8 cellular contexts compared by ENCODE assay signal in the genomic region with DNA sequence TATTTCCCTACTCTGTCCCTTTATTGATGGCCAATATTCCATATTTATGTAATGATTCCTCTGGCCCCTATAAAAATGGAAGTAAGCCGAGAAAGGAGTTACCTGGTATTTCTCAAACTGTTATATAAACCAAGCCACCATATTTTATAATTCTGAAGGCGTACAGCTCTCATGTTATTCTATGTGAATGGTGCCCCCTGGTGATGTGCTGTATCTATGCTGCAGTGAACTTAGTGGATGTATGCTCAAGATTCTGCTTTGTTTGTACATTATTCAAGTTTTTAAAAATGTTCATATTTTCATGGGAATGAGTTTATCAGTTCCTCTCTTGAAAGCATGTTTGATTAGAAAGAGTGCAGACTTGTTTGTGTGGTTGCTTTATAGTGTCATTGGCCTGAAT.
DNase-seq lines count a peak whose midpoint lies in the region; ATAC-seq and TF ChIP-seq lines count a peak whose summit lies in the region.
"Had no signal": no experiment of that assay in that cellular context is flagged by ENCODE, and none has a peak within 500 bp of the region (broad histone marks: within the 10 kb centered on the region; RNA-seq: fewer than 3 reads in every experiment).

No MANE protein-coding gene starts in this region.

- no peaks in the 10 kb centered on the region for H3K9me3 ChIP-seq in esophagus muscularis mucosa
- H3K9me3 ChIP-seq: neutrophil had no signal

- H3K4me3 ChIP-seq in esophagus muscularis mucosa: no peak overlapping the region

- peak in 2 of 3 experiments; percentile 17 to 36 for TF ChIP-seq CTCF in esophagus muscularis mucosa (IDR thresholded peaks at IDR 0.05)
- no peak for TF ChIP-seq CTCF in omental fat pad (IDR thresholded peaks at IDR 0.05)

- peak; percentile 22 for DNase-seq in H4 (ENCODE audit: low spot score)
- DNase-seq in NCI-H69 (lab: John Stamatoyannopoulos, UW): peak; percentile 67
- DNase-seq in esophagus muscularis mucosa (ENCODE audit: extremely low spot score): no peak
- DNase-seq in omental fat pad (ENCODE audit: low spot score): peak; percentile 30
- DNase-seq in stimulated activated CD4-positive, alpha-beta T cell treated with anti-CD3 and anti-CD28 coated beads, Interleukin-1b, Interleukin-23, amount 100 ng/mL, for 48 hours: no peak
- DNase-seq in HuH-7.5 (ENCODE audit: low spot score): no peak

- intact Hi-C loops in esophagus muscularis mucosa (cut with DNase I): no loop called here

- peak; percentile 56 for ATAC-seq in omental fat pad (ENCODE audit: low FRiP score)
- ATAC-seq in HG03159 (IDR thresholded peaks at IDR 0.05; ENCODE audit: unreplicated experiment): no peak

- H3K27me3 ChIP-seq in esophagus muscularis mucosa: no peaks in the 10 kb centered on the region
- H3K27me3 ChIP-seq: neutrophil had no signal

- no peak for TF ChIP-seq POLR2A in esophagus muscularis mucosa (IDR thresholded peaks at IDR 0.05; ENCODE audit: low read depth)

- H3K36me3 ChIP-seq in esophagus muscularis mucosa: no peaks in the 10 kb centered on the region
- H3K36me3 ChIP-seq: neutrophil had no signal

- WGBS in esophagus muscularis mucosa: 36% methylated on average over 2 of the region's 2 CpGs

- TF ChIP-seq EP300 in esophagus muscularis mucosa (IDR thresholded peaks at IDR 0.05): no peak

- H3K4me1 ChIP-seq in esophagus muscularis mucosa: peaks cover 0 to 12% (median 2%) of the 10 kb centered on the region in 4 donors

- H3K27ac ChIP-seq in esophagus muscularis mucosa (replicated peaks in 1 of 4): no peak overlapping the region
- H3K27ac ChIP-seq: neutrophil had no signal

Comparison
In these comparisons a context has a peak if more than half of its experiments do, and no peak if none do; other contexts are left out.
1. DNase-seq: peak in H4 (single experiment), NCI-H69 (single experiment) and omental fat pad (single experiment); none in esophagus muscularis mucosa (single experiment), stimulated activated CD4-positive, alpha-beta T cell treated with anti-CD3 and anti-CD28 coated beads, Interleukin-1b, Interleukin-23, amount 100 ng/mL, for 48 hours (single experiment) and HuH-7.5 (single experiment).
2. CTCF ChIP-seq: peak in esophagus muscularis mucosa (2 of 3); none in omental fat pad (0 of 3).